In the genomic region with DNA sequence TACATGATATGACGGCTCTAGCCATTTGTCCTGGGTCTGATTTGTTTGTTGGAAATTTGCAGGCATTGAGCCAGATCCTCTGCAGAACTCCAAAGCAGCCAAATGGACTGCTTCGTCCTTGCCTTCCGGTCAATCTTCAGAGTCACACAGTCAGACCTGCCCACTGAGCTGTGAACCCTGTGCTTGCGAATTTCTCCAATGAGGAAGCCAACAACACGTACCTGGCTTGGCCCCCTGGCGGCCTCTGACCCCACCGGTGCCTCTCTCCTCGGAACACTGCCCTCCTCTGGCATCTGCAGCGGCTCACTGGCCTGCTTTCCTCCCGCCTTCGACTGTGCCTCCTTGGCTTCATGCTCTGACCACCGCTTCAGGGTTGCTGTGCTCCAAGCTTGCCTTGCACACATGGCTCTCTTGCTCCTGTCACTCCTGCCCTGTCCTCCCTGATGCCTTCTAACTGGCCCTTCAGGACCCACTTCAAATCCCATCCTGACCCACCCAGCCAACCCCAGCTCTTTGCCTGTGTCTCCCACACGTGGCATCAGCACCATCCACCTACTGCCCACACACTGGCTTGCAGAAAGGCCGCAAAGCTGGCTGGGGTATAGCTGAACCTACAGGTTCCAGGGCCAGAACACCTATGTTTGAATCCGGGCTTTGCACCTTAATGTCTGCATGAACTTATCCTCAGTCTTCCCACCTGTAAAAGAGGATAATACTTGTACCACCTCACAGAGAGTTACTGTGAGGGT, we compare ENCODE assay signal across 16 cellular contexts.
DNase-seq lines count a peak whose midpoint lies in the region; ATAC-seq, FAIRE-seq and TF ChIP-seq lines count a peak whose summit lies in the region.
"Had no signal": no experiment of that assay in that cellular context is flagged by ENCODE, and none has a peak within 500 bp of the region (broad histone marks: within the 10 kb centered on the region; RNA-seq: fewer than 3 reads in every experiment).

No MANE protein-coding gene starts in this region.

- H4K20me1 ChIP-seq in GM23338 (replicated peaks; ENCODE audit: insufficient read depth) (no peaks in the 10 kb centered on the region), K562 (replicated peaks; ENCODE audit: control insufficient read depth, insufficient read depth, low read length) (0 out of 2 replicates have a peak, but pooled peaks cover 2% of the 10 kb centered on the region)

- no peak overlapping the region for H3K27ac ChIP-seq in GM23338 (ENCODE audit: low read depth)
- H3K27ac ChIP-seq in K562 (ENCODE audit: extremely low read depth, low read depth, low read length), result no peak overlapping the region
- H3K27ac ChIP-seq in left ventricle myocardium inferior (replicated peaks), result peak overlapping the region; percentile 80
- H3K27ac ChIP-seq in psoas muscle, result peak overlapping the region; percentile 86
- H3K27ac ChIP-seq: colonic mucosa, SJCRH30 had no signal

- H3K4me2 ChIP-seq in GM23338, result no peak overlapping the region
- no peak overlapping the region for H3K4me2 ChIP-seq in K562 (ENCODE audit: insufficient read depth, low read length)

- peaks cover 21% of the 10 kb centered on the region for H3K4me1 ChIP-seq in GM23338 (ENCODE audit: insufficient read depth)
- peaks cover 0 to 3% of the 10 kb centered on the region in 2 experiments; a peak in 1 of 5 replicates for H3K4me1 ChIP-seq in K562 (replicated peaks in 1 of 2; ENCODE audit: control insufficient read depth in 2 of 2, insufficient read depth in 2 of 2, low read length in 2 of 2)
- peaks cover 50% of the 10 kb centered on the region for H3K4me1 ChIP-seq in left ventricle myocardium inferior
- peaks cover 35% of the 10 kb centered on the region for H3K4me1 ChIP-seq in psoas muscle
- H3K4me1 ChIP-seq: colonic mucosa had no signal

- TF ChIP-seq CTCF in GM23338 (conservative IDR thresholded peaks at IDR 0.05; ENCODE audit: low read depth in 2 of 2) (peak; percentile 71 to 89), K562 (IDR thresholded peaks at IDR 0.05 in 2 of 3, conservative IDR thresholded peaks at IDR 0.05 in 1 of 3; ENCODE audit: insufficient read depth in 2 of 3, low read depth in 1 of 3, low read length in 3 of 3) (peak; percentile 58 to 98 (median 82)), left ventricle myocardium inferior (IDR thresholded peaks at IDR 0.05; ENCODE audit: borderline replicate concordance) (peak; percentile 34), psoas muscle (IDR thresholded peaks at IDR 0.05) (peak; percentile 21)

- H2AFZ ChIP-seq in GM23338 (peak overlapping the region; percentile 73; the same call in 1 of the 2 replicates), K562 (ENCODE audit: low read depth, low read length) (no peak overlapping the region)

- BruUV-seq in K562 (replicated peaks; lab: Mats Ljungman, UMichigan), result no TSS peak

- no peak for TF ChIP-seq EP300 in K562 (IDR thresholded peaks at IDR 0.05; ENCODE audit: low read length)

- peaks cover 4% of the 10 kb centered on the region for H3K27me3 Mint-ChIP-seq in GM23338 (ENCODE audit: insufficient read depth, low read depth, poor library complexity)
- H3K27me3 Mint-ChIP-seq: activated naive CD8-positive, alpha-beta T cell had no signal

- H3K79me2 ChIP-seq in GM23338 (replicated peaks; ENCODE audit: insufficient read depth) (no peaks in the 10 kb centered on the region), K562 (ENCODE audit: control insufficient read depth, insufficient read depth, low read length) (no peaks in the 10 kb centered on the region)

- DNase-seq in GM23338 (ENCODE audit: low spot score), result peak; percentile 90
- DNase-seq in K562 (ENCODE audit: extremely low read depth in 1 of 4, low spot score in 3 of 4), result peak; percentile 28 to 52 (median 36)
- no peak for DNase-seq in left ventricle myocardium inferior
- DNase-seq in psoas muscle, result no peak
- no peak for DNase-seq in NCI-H2081 treated with DMSO at 0.1 percent for 48 hours (lab: John Stamatoyannopoulos, UW)
- DNase-seq in AML-193 (lab: John Stamatoyannopoulos, UW), result no peak
- DNase-seq: activated CD8-positive, alpha-beta memory T cell treated with anti-CD3 and anti-CD28 coated beads, Interleukin-2, amount 10 ng/mL, durations not matched to agents 7 days and 5 days; colonic mucosa; MM.1S; SJCRH30; stimulated activated naive CD4-positive, alpha-beta T cell treated with Interleukin-2 at 50 U/mL for 16 hours had no signal

- H3K4me3 ChIP-seq in GM23338 (no peak overlapping the region), K562 (no peak overlapping the region), left ventricle myocardium inferior (no peak overlapping the region), psoas muscle (peak overlapping the region; percentile 31)
- H3K4me3 ChIP-seq: colonic mucosa, SJCRH30 had no signal

- peaks cover 3% of the 10 kb centered on the region; the same call in 1 of the 2 replicates for H3K9me2 ChIP-seq in GM23338 (ENCODE audit: insufficient read depth)

- 4% methylated on average over 14 of the region's 15 CpGs for WGBS in K562 (ENCODE audit: insufficient coverage, low coverage, missing lambda C conversion rate)
- 27 to 39% (median 34%) methylated on average over 15 of the region's 15 CpGs for WGBS in psoas muscle, 3 donors

- no peak for FAIRE-seq in K562 (lab: Jason Lieb, UNC)
- FAIRE-seq: islet of Langerhans had no signal

- H3K36me3 Mint-ChIP-seq in GM23338 (ENCODE audit: low read depth), result peaks cover 8% of the 10 kb centered on the region; the same call in 2 of the 3 replicates
- H3K36me3 Mint-ChIP-seq: activated naive CD8-positive, alpha-beta T cell had no signal

- H3K9me3 ChIP-seq in K562 (replicated peaks; ENCODE audit: control insufficient read depth, insufficient read depth, low read depth, low read length) (no peaks in the 10 kb centered on the region), left ventricle myocardium inferior (replicated peaks) (peaks cover 13% of the 10 kb centered on the region), psoas muscle (no peaks in the 10 kb centered on the region)
- H3K9me3 ChIP-seq: colonic mucosa, SJCRH30 had no signal

- ATAC-seq in GM23338 (peak; percentile 95), K562 (peak; percentile 82), psoas muscle (peak; percentile 50 to 69 (median 64)), GM18520 (IDR thresholded peaks at IDR 0.05; ENCODE audit: unreplicated experiment) (no peak), GM18870 (IDR thresholded peaks at IDR 0.05; ENCODE audit: unreplicated experiment) (no peak)
- ATAC-seq: activated CD8-positive, alpha-beta memory T cell treated with anti-CD3 and anti-CD28 coated beads, Interleukin-2, amount 10 ng/mL, durations not matched to agents 7 days and 5 days had no signal

- no peak overlapping the region for H3K4me3 Mint-ChIP-seq in GM23338
- H3K4me3 Mint-ChIP-seq: activated CD8-positive, alpha-beta memory T cell treated with anti-CD3 and anti-CD28 coated beads, Interleukin-2, amount 10 ng/mL, durations not matched to agents 7 days and 5 days; activated naive CD8-positive, alpha-beta T cell; CD14-positive monocyte had no signal

- H3K9ac ChIP-seq in K562 (ENCODE audit: insufficient read depth in 1 of 2, low read depth in 2 of 2, low read length in 2 of 2), result no peak overlapping the region

- in situ Hi-C loops in K562 (cut with MboI), result no loop called here

- H3K36me3 ChIP-seq in GM23338 (ENCODE audit: insufficient read depth) (no peaks in the 10 kb centered on the region), K562 (ENCODE audit: control insufficient read depth, insufficient read depth, low read length) (no peaks in the 10 kb centered on the region), left ventricle myocardium inferior (no peaks in the 10 kb centered on the region), psoas muscle (ENCODE audit: insufficient read depth in 1 of 2, low read depth in 1 of 2) (peaks cover 0 to under 1% of the 10 kb centered on the region in 2 donors)
- H3K36me3 ChIP-seq: colonic mucosa had no signal

- intact Hi-C loops in K562 (cut with micrococcal nuclease) (no loop called here), left ventricle myocardium inferior (cut with micrococcal nuclease) (no loop called here), psoas muscle (cut with DNase I) (no loop called here)

- peak overlapping the region; percentile 65; the same call in 1 of the 2 replicates for H3K27ac Mint-ChIP-seq in GM23338
- H3K27ac Mint-ChIP-seq: activated CD8-positive, alpha-beta memory T cell treated with anti-CD3 and anti-CD28 coated beads, Interleukin-2, amount 10 ng/mL, durations not matched to agents 7 days and 5 days; activated naive CD8-positive, alpha-beta T cell had no signal

- TF ChIP-seq RAD21 in K562 (CRISPR knock-in tag; conservative IDR thresholded peaks at IDR 0.05 in 1 of 2, IDR thresholded peaks at IDR 0.05 in 1 of 2), result peak in 1 of 2 experiments; percentile 49; a peak in 2 of 4 replicates

- no peak for TF ChIP-seq POLR2A in K562 (conservative IDR thresholded peaks at IDR 0.05)

- peaks cover 11% of the 10 kb centered on the region; the same call in 2 of the 3 replicates for H3K9me3 Mint-ChIP-seq in GM23338

- H3K27me3 ChIP-seq in GM23338 (ENCODE audit: insufficient read depth) (no peaks in the 10 kb centered on the region), K562 (ENCODE audit: control insufficient read depth in 2 of 2, insufficient read depth in 2 of 2, low read length in 2 of 2) (peaks cover 47 to 58% of the 10 kb centered on the region in 2 experiments), left ventricle myocardium inferior (ENCODE audit: low read depth) (no peaks in the 10 kb centered on the region), psoas muscle (ENCODE audit: insufficient read depth in 3 of 3, low read length in 2 of 3) (no peaks in the 10 kb centered on the region)
- H3K27me3 ChIP-seq: colonic mucosa, SJCRH30 had no signal

- H3F3A ChIP-seq in GM23338 (replicated peaks; ENCODE audit: low read depth), result no peaks in the 10 kb centered on the region

- POLR2A ChIA-PET in K562 (lab: Yijun Ruan, JAX), result interaction anchor here (0.5 to 0.6 kb wide), 2 partner anchors 16 to 215 kb away, joined by 3 read pairs; no protein-coding TSS in a partner anchor

- CTCF ChIA-PET in K562 (lab: Yijun Ruan, JAX; ENCODE audit: low intra/inter-chr PET ratio), result interaction anchor here (0.7 to 1.0 kb wide), 2 partner anchors 182 to 544 kb away, joined by 3 read pairs; no protein-coding TSS in a partner anchor

- H3K4me1 Mint-ChIP-seq in GM23338, result peaks cover 36% of the 10 kb centered on the region

- H3K9me1 ChIP-seq in K562 (ENCODE audit: control insufficient read depth, insufficient read depth, low read length), result no peaks in the 10 kb centered on the region

TF ChIP-seq in GM23338, 12 proteins besides CTCF, POLR2A, EP300 and RAD21 (continues in another document):
- TF ChIP-seq ZNF331 (CRISPR knock-in tag; IDR thresholded peaks at IDR 0.05; ENCODE audit: low read depth), result no peak

TF ChIP-seq in K562, 482 proteins besides CTCF, POLR2A, EP300 and RAD21 (continues in another document):
- TF ChIP-seq NR2C1 (IDR thresholded peaks at IDR 0.05) (peak; percentile 35; the same call in 1 of the 2 replicates), NR2C1 (tag; IDR thresholded peaks at IDR 0.05) (no peak), SMC3 (conservative IDR thresholded peaks at IDR 0.05; ENCODE audit: insufficient read depth, low read depth, low read length) (0 out of 2 replicates have a peak, but pooled peaks have one; percentile 25)

Comparison
In these comparisons a context has a peak if more than half of its experiments do, and no peak if none do; other contexts are left out.
1. ATAC-seq: peak in GM23338 (single experiment), K562 (single experiment) and psoas muscle (4 of 4); none in GM18520 (single experiment) and GM18870 (single experiment).
2. DNase-seq: peak in GM23338 (single experiment) and K562 (4 of 4); none in left ventricle myocardium inferior (single experiment), psoas muscle (0 of 2), NCI-H2081 treated with DMSO at 0.1 percent for 48 hours (single experiment) and AML-193 (0 of 2).
3. H3K27ac ChIP-seq: peak in left ventricle myocardium inferior (single experiment) and psoas muscle (single experiment); none in GM23338 (single experiment) and K562 (single experiment).
4. CTCF ChIP-seq: peak in every context shown above with its lines; median percentile 82 in K562; 80 in GM23338; 34 in left ventricle myocardium inferior; 21 in psoas muscle.